8 cellular contexts compared by ENCODE assay signal in genomic region chr15:40927497-40928346, GRCh38. TPM values are rescaled to one million over a fixed set of nuclear protein-coding genes. Genes with fewer than 3 reads are reported as not detected.
DNase-seq lines count a peak whose midpoint lies in the region; ATAC-seq and TF ChIP-seq lines count a peak whose summit lies in the region.

No MANE protein-coding gene starts in this region.

- peaks cover 73% of the 10 kb centered on the region for H3K4me1 ChIP-seq in lower lobe of right lung

- peak overlapping the region; percentile 34; the same call in 1 of the 2 replicates for H3K4me3 Mint-ChIP-seq in HFFc6
- peak overlapping the region; percentile 77 for H3K4me3 Mint-ChIP-seq in activated naive CD8-positive, alpha-beta T cell

- no peak for ATAC-seq in lower lobe of right lung
- no peak for ATAC-seq in HG03097 (IDR thresholded peaks at IDR 0.05; ENCODE audit: low FRiP score, unreplicated experiment)
- no peak for ATAC-seq in HG02610 (IDR thresholded peaks at IDR 0.05; ENCODE audit: unreplicated experiment)

- CTCF ChIA-PET in AG04450 (lab: Charles Lee) = interaction anchor here (0.6 kb wide), 1 partner anchor 18 kb away, joined by 3 read pairs; no protein-coding TSS in a partner anchor

- H3K4me3 ChIP-seq in AG04450 (ENCODE audit: low read depth, low read length) (peak overlapping the region; percentile 22; the same call in 1 of the 2 replicates), lower lobe of right lung (peak overlapping the region; percentile 64)

- H3K36me3 ChIP-seq in lower lobe of right lung = no peaks in the 10 kb centered on the region

- no peak for DNase-seq in AG04450 (ENCODE audit: low read depth, low spot score)
- no peak for DNase-seq in HFFc6
- DNase-seq in lower lobe of right lung = no peak
- no peak for DNase-seq in cerebellar cortex (ENCODE audit: low spot score)
- no peak for DNase-seq in foreskin melanocyte

- H3K36me3 Mint-ChIP-seq in HFFc6 (ENCODE audit: low read depth) = no peaks in the 10 kb centered on the region
- H3K36me3 Mint-ChIP-seq in activated naive CD8-positive, alpha-beta T cell = no peaks in the 10 kb centered on the region

- peaks cover 42% of the 10 kb centered on the region for H3K27me3 ChIP-seq in AG04450 (ENCODE audit: control insufficient read depth, insufficient read depth, low read length)
- H3K27me3 ChIP-seq in lower lobe of right lung (ENCODE audit: low read depth) = peaks cover 69% of the 10 kb centered on the region

- H3K27me3 Mint-ChIP-seq in HFFc6 (ENCODE audit: insufficient read depth) = peaks cover 22% of the 10 kb centered on the region
- peaks cover 24% of the 10 kb centered on the region for H3K27me3 Mint-ChIP-seq in activated naive CD8-positive, alpha-beta T cell

- H3K27ac ChIP-seq in AG04450 (ENCODE audit: low read depth, low read length) (no peak overlapping the region), lower lobe of right lung (no peak overlapping the region)

- TF ChIP-seq CTCF in AG04450 (IDR thresholded peaks at IDR 0.05; ENCODE audit: low read depth, low read length) (no peak), HFFc6 (IDR thresholded peaks at IDR 0.05) (no peak), lower lobe of right lung (IDR thresholded peaks at IDR 0.05) (no peak)

- H3K4me1 Mint-ChIP-seq in HFFc6 (ENCODE audit: low read depth) = peaks cover 25% of the 10 kb centered on the region
- H3K4me1 Mint-ChIP-seq in activated naive CD8-positive, alpha-beta T cell (ENCODE audit: low read depth) = peaks cover 37% of the 10 kb centered on the region

- no peaks in the 10 kb centered on the region for H3K9me3 Mint-ChIP-seq in HFFc6
- H3K9me3 Mint-ChIP-seq in activated naive CD8-positive, alpha-beta T cell (ENCODE audit: low read depth) = no peaks in the 10 kb centered on the region

- POLR2A ChIA-PET in AG04450 (lab: Yijun Ruan, JAX) = interaction anchor here (0.5 to 3.1 kb wide), 5 partner anchors 11 to 29 kb away, joined by 4 to 14 read pairs (median 5); partner anchors contain the start of gene CHAC1

- no peak overlapping the region for H3K27ac Mint-ChIP-seq in HFFc6
- no peak overlapping the region for H3K27ac Mint-ChIP-seq in activated naive CD8-positive, alpha-beta T cell

- intact Hi-C loops in lower lobe of right lung (cut with DNase I) = no loop called here

- H3K9me3 ChIP-seq in AG04450 (ENCODE audit: control insufficient read depth, insufficient read depth, low read length) (no peaks in the 10 kb centered on the region; the same call in 1 of the 2 replicates), lower lobe of right lung (no peaks in the 10 kb centered on the region)

RNA-seq across cellular contexts. Expression of gene DLL4, which starts 1.4 kb away (rescaled TPM):
- polyA plus RNA-seq in AG04450 (2011; rRNA removed) = 1.5 and 2.6 TPM in 2 replicates
- polyA minus RNA-seq in AG04450 (2011; rRNA and poly(A)+ RNA removed) = 3.2 and 5.4 TPM in 2 replicates
- total RNA-seq in HFFc6 (2021; fragmentation: NEBNext Ultra II Directional; extraction: Animal tissue kit (Norgen Biotek cat#: 25700)) = under 1 TPM in 2 of 6 experiments, not detected in 4; 0.05 to 0.11 TPM
- total RNA-seq in lower lobe of right lung = 21.3 TPM

RNA-seq across cellular contexts. Expression of gene CHAC1, which starts 25.5 kb away (rescaled TPM):
- polyA plus RNA-seq in AG04450 (2011; rRNA removed) = 106 and 154 TPM in 2 replicates
- 147 and 202 TPM in 2 replicates for polyA minus RNA-seq in AG04450 (2011; rRNA and poly(A)+ RNA removed)
- total RNA-seq in HFFc6 (2021; fragmentation: NEBNext Ultra II Directional; extraction: Animal tissue kit (Norgen Biotek cat#: 25700)) = 10 to 100 TPM; 20.8 to 26.0 (median 24.2) TPM
- 1.8 TPM for total RNA-seq in lower lobe of right lung

RNA-seq across cellular contexts. Expression of gene VPS18, which starts 33.5 kb away (rescaled TPM):
- polyA plus RNA-seq in AG04450 (2011; rRNA removed) = 18.7 and 25.7 TPM in 2 replicates
- polyA minus RNA-seq in AG04450 (2011; rRNA and poly(A)+ RNA removed) = 51.0 and 79.5 TPM in 2 replicates
- 10 to 100 TPM; 27.7 to 33.1 (median 31.2) TPM for total RNA-seq in HFFc6 (2021; fragmentation: NEBNext Ultra II Directional; extraction: Animal tissue kit (Norgen Biotek cat#: 25700))
- total RNA-seq in lower lobe of right lung = 24.0 TPM

RNA-seq across cellular contexts. Expression of gene RHOV, which starts 53.7 kb away (rescaled TPM):
- polyA plus RNA-seq in AG04450 (2011; rRNA removed) = 0.04 and 0.10 TPM in 2 replicates
- polyA minus RNA-seq in AG04450 (2011; rRNA and poly(A)+ RNA removed) = not detected in 2 replicates
- under 1 TPM in 5 of 6 experiments, not detected in 1; 0.14 to 0.41 (median 0.31) TPM for total RNA-seq in HFFc6 (2021; fragmentation: NEBNext Ultra II Directional; extraction: Animal tissue kit (Norgen Biotek cat#: 25700))
- total RNA-seq in lower lobe of right lung = 1.5 TPM

Comparison
In these comparisons a context has a peak if more than half of its experiments do, and no peak if none do; other contexts are left out.
1. RNA of gene DLL4, which starts 1.4 kb away (total RNA-seq): 21.3 TPM in lower lobe of right lung (single experiment); 0.05 to 0.11 TPM in HFFc6; every median in the first group is over 10 times any median in the second.